Comparison of ENCODE assay signal across 17 cellular contexts in the genomic region with DNA sequence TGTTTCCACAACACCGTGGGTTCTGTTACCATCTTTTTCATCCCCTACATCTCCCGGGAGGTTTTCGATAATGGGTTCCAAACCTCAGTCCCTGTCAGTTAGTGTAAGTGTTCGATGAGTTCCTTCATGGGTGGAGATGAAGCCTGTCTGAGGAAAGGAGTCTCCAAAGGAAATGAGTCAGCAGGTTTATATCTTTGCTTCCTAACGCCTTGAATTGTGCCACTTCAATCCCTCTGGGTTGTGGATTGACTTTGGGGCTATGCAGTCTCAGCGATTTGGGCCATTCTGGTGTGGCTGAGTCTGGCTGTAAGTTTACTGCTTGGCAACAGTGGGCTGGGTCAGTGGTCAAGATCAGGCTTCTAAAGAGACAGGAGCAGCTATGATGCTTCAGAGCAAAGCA. TPM values are rescaled to one million over a fixed set of nuclear protein-coding genes. Genes with fewer than 3 reads are reported as not detected.
DNase-seq lines count a peak whose midpoint lies in the region; ATAC-seq and TF ChIP-seq lines count a peak whose summit lies in the region.
"Had no signal": no experiment of that assay in that cellular context is flagged by ENCODE, and none has a peak within 500 bp of the region (broad histone marks: within the 10 kb centered on the region; RNA-seq: fewer than 3 reads in every experiment).

No MANE protein-coding gene starts in this region.

- no peaks in the 10 kb centered on the region for H3K27me3 Mint-ChIP-seq in osteocyte (ENCODE audit: unreplicated experiment)

- H3K4me3 ChIP-seq in tibial nerve = no peak overlapping the region
- H3K4me3 ChIP-seq: gastrocnemius medialis, HAP-1 had no signal

- H3K4me1 Mint-ChIP-seq in osteocyte (ENCODE audit: unreplicated experiment) = peaks cover 8% of the 10 kb centered on the region
- H3K4me1 Mint-ChIP-seq: activated CD4-positive, alpha-beta memory T cell treated with anti-CD3 and anti-CD28 coated beads, Interleukin-2, amount 10 ng/mL, durations not matched to agents 7 days and 5 days; nephron; stimulated activated naive CD8-positive, alpha-beta T cell treated with anti-CD3 and anti-CD28 coated beads, Interleukin-15, amount 100 ng/mL, for 72 hours had no signal

- no peaks in the 10 kb centered on the region for H3K36me3 Mint-ChIP-seq in osteocyte (ENCODE audit: unreplicated experiment)

- TF ChIP-seq CTCF in osteocyte (IDR thresholded peaks at IDR 0.05) (no peak), tibial nerve (IDR thresholded peaks at IDR 0.05) (no peak)

- H3K27ac Mint-ChIP-seq in osteocyte (ENCODE audit: unreplicated experiment) = peak overlapping the region; percentile 56
- H3K27ac Mint-ChIP-seq: activated CD4-positive, alpha-beta memory T cell treated with anti-CD3 and anti-CD28 coated beads, Interleukin-2, amount 10 ng/mL, durations not matched to agents 7 days and 5 days; nephron; stimulated activated naive CD8-positive, alpha-beta T cell treated with anti-CD3 and anti-CD28 coated beads, Interleukin-15, amount 100 ng/mL, for 72 hours had no signal

- DNase-seq in EH (ENCODE audit: low read depth) (peak; percentile 47), NCI-H460 (ENCODE audit: extremely low read depth, low read depth) (peak; percentile 47), epithelial cell of prostate (ENCODE audit: low read depth, low spot score) (no peak), osteocyte (ENCODE audit: extremely low spot score, unreplicated experiment) (no peak), tibial nerve (ENCODE audit: low spot score in 2 of 2) (no peak), GF-D8 (lab: John Stamatoyannopoulos, UW) (no peak)
- no peak for DNase-seq in stimulated activated CD4-positive, alpha-beta T cell treated with anti-CD3 and anti-CD28 coated beads, Interleukin-2, amount 100 ng/mL, for 24 hours
- DNase-seq: activated CD4-positive, alpha-beta memory T cell treated with anti-CD3 and anti-CD28 coated beads, Interleukin-2, amount 10 ng/mL, durations not matched to agents 7 days and 5 days; effector CD4-positive, alpha-beta T cell; gastrocnemius medialis; NCI-H2029 treated with DMSO at 0.1 percent for 48 hours; Peyer's patch; stimulated activated naive CD8-positive, alpha-beta T cell treated with anti-CD3 and anti-CD28 coated beads, Interleukin-15, amount 100 ng/mL, for 72 hours had no signal

- TF ChIP-seq EP300 in tibial nerve (IDR thresholded peaks at IDR 0.05) = no peak

- no peaks in the 10 kb centered on the region for H3K27me3 ChIP-seq in tibial nerve
- H3K27me3 ChIP-seq: gastrocnemius medialis, Peyer's patch had no signal

- H3K4me1 ChIP-seq in tibial nerve = no peaks in the 10 kb centered on the region
- H3K4me1 ChIP-seq: gastrocnemius medialis, HAP-1, Peyer's patch had no signal

- H3K4me3 Mint-ChIP-seq in osteocyte (ENCODE audit: unreplicated experiment) = no peak overlapping the region
- H3K4me3 Mint-ChIP-seq: activated CD4-positive, alpha-beta memory T cell treated with anti-CD3 and anti-CD28 coated beads, Interleukin-2, amount 10 ng/mL, durations not matched to agents 7 days and 5 days; nephron; stimulated activated naive CD8-positive, alpha-beta T cell treated with anti-CD3 and anti-CD28 coated beads, Interleukin-15, amount 100 ng/mL, for 72 hours had no signal

- H3K9me3 Mint-ChIP-seq in osteocyte (ENCODE audit: unreplicated experiment) = no peaks in the 10 kb centered on the region
- H3K9me3 Mint-ChIP-seq: activated CD4-positive, alpha-beta memory T cell treated with anti-CD3 and anti-CD28 coated beads, Interleukin-2, amount 10 ng/mL, durations not matched to agents 7 days and 5 days; nephron; stimulated activated naive CD8-positive, alpha-beta T cell treated with anti-CD3 and anti-CD28 coated beads, Interleukin-15, amount 100 ng/mL, for 72 hours had no signal

- ATAC-seq in GM18858 (IDR thresholded peaks at IDR 0.05; ENCODE audit: unreplicated experiment) = no peak
- ATAC-seq: gastrocnemius medialis; stimulated activated naive CD8-positive, alpha-beta T cell treated with anti-CD3 and anti-CD28 coated beads, Interleukin-15, amount 100 ng/mL, for 72 hours had no signal

- peak overlapping the region; percentile 98 for H3K27ac ChIP-seq in epithelial cell of prostate
- H3K27ac ChIP-seq in tibial nerve = no peak overlapping the region
- H3K27ac ChIP-seq: gastrocnemius medialis had no signal

- H3K9me3 ChIP-seq in tibial nerve = no peaks in the 10 kb centered on the region
- H3K9me3 ChIP-seq: gastrocnemius medialis, HAP-1, Peyer's patch had no signal

- WGBS in tibial nerve, 2 donors = 79 to 80% methylated on average over 6 of the region's 6 CpGs

- no peaks in the 10 kb centered on the region for H3K36me3 ChIP-seq in tibial nerve
- H3K36me3 ChIP-seq: gastrocnemius medialis, HAP-1, Peyer's patch had no signal

- no peak for TF ChIP-seq POLR2A in tibial nerve (IDR thresholded peaks at IDR 0.05)

RNA-seq across cellular contexts. Expression of gene SERPINB5, which starts 1.2 kb away (rescaled TPM):
- total RNA-seq in NCI-H460 (2014; rRNA removed; shearing (Covaris generic)) = 61.1 and 64.9 TPM in 2 replicates
- polyA plus RNA-seq in NCI-H460 (2014; cell fraction: nucleus; rRNA removed) = 36.7 and 46.2 TPM in 2 replicates
- not detected in 2 replicates for total RNA-seq in osteocyte
- total RNA-seq in tibial nerve = not detected
- total RNA-seq: activated CD4-positive, alpha-beta memory T cell treated with anti-CD3 and anti-CD28 coated beads, Interleukin-2, amount 10 ng/mL, durations not matched to agents 7 days and 5 days; cardiac septum; gastrocnemius medialis had no signal

RNA-seq across cellular contexts. Expression of gene VPS4B, which starts 55.7 kb away (rescaled TPM):
- 38.4 and 39.6 TPM in 2 replicates for total RNA-seq in NCI-H460 (2014; rRNA removed; shearing (Covaris generic))
- polyA plus RNA-seq in NCI-H460 (2014; cell fraction: nucleus; rRNA removed) = 12.5 and 21.7 TPM in 2 replicates
- total RNA-seq in osteocyte (59.1 and 64.5 TPM in 2 replicates), tibial nerve (10 to 100 TPM; 33.4 to 43.2 (median 36.2) TPM)

Comparison
In these comparisons a context has a peak if more than half of its experiments do, and no peak if none do; other contexts are left out.
1. DNase-seq: peak in EH (single experiment) and NCI-H460 (single experiment); none in epithelial cell of prostate (single experiment), osteocyte (single experiment), tibial nerve (0 of 2), GF-D8 (single experiment) and stimulated activated CD4-positive, alpha-beta T cell treated with anti-CD3 and anti-CD28 coated beads, Interleukin-2, amount 100 ng/mL, for 24 hours (0 of 2).
2. RNA of gene SERPINB5, which starts 1.2 kb away (total RNA-seq): 61.1 to 64.9 TPM in NCI-H460; not detected in osteocyte and not detected in tibial nerve; every median in the first group is over 10 times any median in the second.